8 cellular contexts compared by ENCODE assay signal in the genomic region with DNA sequence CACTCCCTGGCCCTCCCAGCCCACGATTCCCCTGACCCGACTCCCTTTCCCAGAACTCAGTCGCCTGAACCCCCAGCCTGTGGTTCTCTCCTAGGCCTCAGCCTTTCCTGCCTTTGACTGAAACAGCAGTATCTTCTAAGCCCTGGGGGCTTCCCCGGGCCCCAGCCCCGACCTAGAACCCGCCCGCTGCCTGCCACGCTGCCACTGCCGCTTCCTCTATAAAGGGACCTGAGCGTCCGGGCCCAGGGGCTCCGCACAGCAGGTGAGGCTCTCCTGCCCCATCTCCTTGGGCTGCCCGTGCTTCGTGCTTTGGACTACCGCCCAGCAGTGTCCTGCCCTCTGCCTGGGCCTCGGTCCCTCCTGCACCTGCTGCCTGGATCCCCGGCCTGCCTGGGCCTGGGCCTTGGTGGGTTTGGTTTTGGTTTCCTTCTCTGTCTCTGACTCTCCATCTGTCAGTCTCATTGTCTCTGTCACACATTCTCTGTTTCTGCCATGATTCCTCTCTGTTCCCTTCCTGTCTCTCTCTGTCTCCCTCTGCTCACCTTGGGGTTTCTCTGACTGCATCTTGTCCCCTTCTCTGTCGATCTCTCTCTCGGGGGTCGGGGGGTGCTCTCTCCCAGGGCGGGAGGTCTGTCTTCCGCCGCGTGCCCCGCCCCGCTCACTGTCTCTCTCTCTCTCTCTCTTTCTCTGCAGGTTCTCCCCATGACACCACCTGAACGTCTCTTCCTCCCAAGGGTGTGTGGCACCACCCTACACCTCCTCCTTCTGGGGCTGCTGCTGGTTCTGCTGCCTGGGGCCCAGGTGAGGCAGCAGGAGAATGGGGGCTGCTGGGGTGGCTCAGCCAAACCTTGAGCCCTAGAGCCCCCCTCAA.
DNase-seq lines count a peak whose midpoint lies in the region; ATAC-seq and TF ChIP-seq lines count a peak whose summit lies in the region.

Gene LTA, plus strand, starts transcription at position 249 of the 871 bp plus-strand sequence. Its CDS starts 454 bp downstream, at position 703.

- peaks cover 86% of the 10 kb centered on the region for H3F3A ChIP-seq in SU-DHL-6 (ENCODE audit: insufficient read depth)

- H3K79me2 ChIP-seq in SU-DHL-6 (ENCODE audit: insufficient read depth, low read length), result peaks cover 79% of the 10 kb centered on the region

- H4K20me1 ChIP-seq in SU-DHL-6 (ENCODE audit: low read depth, low read length), result no peaks in the 10 kb centered on the region

- H3K27ac ChIP-seq in SU-DHL-6 (ENCODE audit: low read depth, low read length), result peak within 1 kb of the TSS; percentile 92

- peaks cover 3% of the 10 kb centered on the region; the same call in 1 of the 2 replicates for H3K36me3 ChIP-seq in SU-DHL-6 (ENCODE audit: low read length)

- no peak within 1 kb of the TSS for H2AFZ ChIP-seq in SU-DHL-6 (ENCODE audit: low read depth, low read length, severe bottlenecking)

- TF ChIP-seq CTCF in SU-DHL-6 (IDR thresholded peaks at IDR 0.05; ENCODE audit: insufficient read depth, low read length, poor library complexity, severe bottlenecking), result no peak

- H3K9ac ChIP-seq in SU-DHL-6 (ENCODE audit: low read length), result peak within 1 kb of the TSS; percentile 84

- H3K9me3 ChIP-seq in SU-DHL-6 (ENCODE audit: insufficient read depth, low read length), result no peaks in the 10 kb centered on the region

- H3K9me2 ChIP-seq in SU-DHL-6 (replicated peaks; ENCODE audit: insufficient read depth, low read length), result no peaks in the 10 kb centered on the region

- no peaks in the 10 kb centered on the region for H3K27me3 ChIP-seq in SU-DHL-6 (ENCODE audit: low read length)

- DNase-seq in activated naive CD8-positive, alpha-beta T cell treated with anti-CD3 and anti-CD28 coated beads, Interleukin-2, amount 50 U/mL, for 16 hours (ENCODE audit: low read depth, low spot score), result peak; percentile 50
- peak; percentile 80 to 84 for DNase-seq in stimulated activated CD8-positive, alpha-beta memory T cell treated with anti-CD3 and anti-CD28 coated beads, Interleukin-15, amount 100 ng/mL, for 48 hours (ENCODE audit: low read depth in 2 of 2)
- no peak for DNase-seq in DMS114 treated with DMSO at 0.1 percent for 48 hours (lab: John Stamatoyannopoulos, UW; ENCODE audit: unreplicated experiment)
- no peak for DNase-seq in NCI-H1694 treated with DMSO at 0.1 percent for 48 hours (lab: John Stamatoyannopoulos, UW)
- DNase-seq in DMS153 (lab: John Stamatoyannopoulos, UW), result no peak
- no peak for DNase-seq in inferior parietal cortex (ENCODE audit: extremely low spot score)

- H3K4me3 ChIP-seq in SU-DHL-6 (ENCODE audit: insufficient read depth, low read length, poor library complexity, severe bottlenecking), result peak within 1 kb of the TSS; percentile 63

- peak within 1 kb of the TSS; percentile 86 for H3K4me2 ChIP-seq in SU-DHL-6 (ENCODE audit: low read depth, low read length, poor library complexity, severe bottlenecking)

- ATAC-seq in GM19397 (IDR thresholded peaks at IDR 0.05; ENCODE audit: unreplicated experiment), result peak; percentile 42

Comparison
In these comparisons a context has a peak if more than half of its experiments do, and no peak if none do; other contexts are left out.
1. DNase-seq: peak in activated naive CD8-positive, alpha-beta T cell treated with anti-CD3 and anti-CD28 coated beads, Interleukin-2, amount 50 U/mL, for 16 hours (single experiment) and stimulated activated CD8-positive, alpha-beta memory T cell treated with anti-CD3 and anti-CD28 coated beads, Interleukin-15, amount 100 ng/mL, for 48 hours (2 of 2); none in DMS114 treated with DMSO at 0.1 percent for 48 hours (single experiment), NCI-H1694 treated with DMSO at 0.1 percent for 48 hours (single experiment), DMS153 (single experiment) and inferior parietal cortex (single experiment).